Comparison of ENCODE assay signal across 8 cellular contexts in the genomic region with DNA sequence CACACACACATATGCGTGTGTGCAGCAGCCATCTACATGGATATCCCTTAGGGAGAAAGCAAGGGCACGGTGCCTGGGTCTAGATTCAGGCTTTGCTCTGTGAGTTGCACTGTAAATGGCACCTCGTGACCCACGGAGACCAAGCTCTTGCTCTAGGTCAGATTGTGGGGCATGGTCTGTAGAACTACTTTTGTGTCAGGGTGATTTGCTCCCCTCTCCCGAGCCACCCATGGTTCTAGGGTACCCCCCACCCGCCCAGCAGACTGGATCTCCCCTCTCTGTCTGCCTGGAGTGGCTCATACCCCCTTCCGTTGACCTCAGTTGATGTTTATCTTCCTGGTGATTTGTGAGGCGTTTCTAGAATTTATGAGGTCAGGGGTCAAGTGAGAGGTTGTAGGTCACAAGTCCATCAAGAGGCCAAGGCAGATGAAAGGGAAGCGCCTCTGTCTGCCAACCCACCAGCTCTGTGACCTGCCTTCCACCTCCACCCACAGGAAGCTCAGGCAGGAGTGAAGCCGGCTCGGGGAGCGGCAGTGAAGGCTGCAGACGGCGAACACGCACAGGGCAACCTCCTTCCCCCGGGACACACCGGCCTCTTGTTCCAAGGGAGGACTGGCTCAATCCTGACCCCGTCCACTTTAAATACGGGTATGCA.
DNase-seq lines count a peak whose midpoint lies in the region; ATAC-seq and TF ChIP-seq lines count a peak whose summit lies in the region.

No MANE protein-coding gene starts in this region.

- H3K27me3 ChIP-seq in adrenal gland, result no peaks in the 10 kb centered on the region
- H3K27me3 ChIP-seq in vagina, result no peaks in the 10 kb centered on the region

- POLR2A ChIA-PET in RWPE1 (lab: Yijun Ruan, JAX; ENCODE audit: low non-redundant PET), result no interaction called here

- DNase-seq in GM13977 (ENCODE audit: low spot score) (peak; percentile 48), RWPE1 (ENCODE audit: low spot score) (no peak), adrenal gland (peak in 4 of 7 donors; percentile 32 to 64 (median 44)), sciatic nerve (ENCODE audit: low spot score) (no peak), vagina (ENCODE audit: extremely low spot score in 2 of 2) (no peak), A172 (ENCODE audit: low spot score) (no peak)

- intact Hi-C loops in adrenal gland (cut with DNase I) (no loop called here), sciatic nerve (cut with DNase I) (loop anchor here (10.0 kb wide), 1 partner anchor 122 kb away; no protein-coding TSS in a partner anchor), vagina (cut with DNase I) (no loop called here)

- H3K4me3 ChIP-seq in adrenal gland, result no peak overlapping the region
- H3K4me3 ChIP-seq in vagina, result no peak overlapping the region

- peak; percentile 38 for ATAC-seq in sciatic nerve
- no peak for ATAC-seq in HG03196 (IDR thresholded peaks at IDR 0.05; ENCODE audit: unreplicated experiment)
- no peak for ATAC-seq in GM21717 (IDR thresholded peaks at IDR 0.05; ENCODE audit: unreplicated experiment)

- TF ChIP-seq POLR2A in adrenal gland (IDR thresholded peaks at IDR 0.05) (no peak), vagina (IDR thresholded peaks at IDR 0.05) (no peak)

- H3K36me3 ChIP-seq in adrenal gland (replicated peaks in 1 of 2) (no peaks in the 10 kb centered on the region), vagina (no peaks in the 10 kb centered on the region)

- H3K27ac ChIP-seq in RWPE1 (0 out of 2 replicates have a peak overlapping the region, but pooled peaks have one; percentile 30), adrenal gland (peak overlapping the region in 2 of 5 donors; percentile 40 to 82), vagina (no peak overlapping the region)

- H3K4me1 ChIP-seq in adrenal gland (replicated peaks in 1 of 2) (peaks cover 11 to 30% of the 10 kb centered on the region in 2 donors), vagina (peaks cover 23% of the 10 kb centered on the region)

- WGBS in adrenal gland, 4 donors, result 54 to 78% (median 69%) methylated on average over 16 to 19 of the region's 19 CpGs

- in situ Hi-C loops in GM13977 (cut with MboI; ENCODE audit: low pct_unique_long_range_greater_than_20kb, low sequenced_read_pairs, unreplicated experiment), result no loop called here

- TF ChIP-seq CTCF in GM13977 (IDR thresholded peaks at IDR 0.05; ENCODE audit: extremely low read depth, insufficient read depth, missing control alignments) (no peak), RWPE1 (conservative IDR thresholded peaks at IDR 0.05; ENCODE audit: low read depth) (no peak), adrenal gland (IDR thresholded peaks at IDR 0.05) (no peak), vagina (IDR thresholded peaks at IDR 0.05) (no peak)

- H3K9me3 ChIP-seq in adrenal gland (replicated peaks in 1 of 3) (no peaks in the 10 kb centered on the region), vagina (no peaks in the 10 kb centered on the region)

- CTCF ChIA-PET in RWPE1 (lab: Yijun Ruan, JAX), result no interaction called here

Comparison
In these comparisons a context has a peak if more than half of its experiments do, and no peak if none do; other contexts are left out.
1. DNase-seq: peak in GM13977 (single experiment) and adrenal gland (4 of 7); none in RWPE1 (single experiment), sciatic nerve (single experiment), vagina (0 of 2) and A172 (single experiment).